Comparison of ENCODE assay signal across 14 cellular contexts in genomic region chr12:91182664-91183455, GRCh38. TPM values are rescaled to one million over a fixed set of nuclear protein-coding genes. Genes with fewer than 3 reads are reported as not detected.
DNase-seq lines count a peak whose midpoint lies in the region; ATAC-seq and TF ChIP-seq lines count a peak whose summit lies in the region.
"Had no signal": no experiment of that assay in that cellular context is flagged by ENCODE, and none has a peak within 500 bp of the region (broad histone marks: within the 10 kb centered on the region; RNA-seq: fewer than 3 reads in every experiment).

A gene with protein sequence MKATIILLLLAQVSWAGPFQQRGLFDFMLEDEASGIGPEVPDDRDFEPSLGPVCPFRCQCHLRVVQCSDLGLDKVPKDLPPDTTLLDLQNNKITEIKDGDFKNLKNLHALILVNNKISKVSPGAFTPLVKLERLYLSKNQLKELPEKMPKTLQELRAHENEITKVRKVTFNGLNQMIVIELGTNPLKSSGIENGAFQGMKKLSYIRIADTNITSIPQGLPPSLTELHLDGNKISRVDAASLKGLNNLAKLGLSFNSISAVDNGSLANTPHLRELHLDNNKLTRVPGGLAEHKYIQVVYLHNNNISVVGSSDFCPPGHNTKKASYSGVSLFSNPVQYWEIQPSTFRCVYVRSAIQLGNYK (minus strand): TSS chr12:91182817. CDS start chr12:91178552, 4,265 bp downstream.

- POLR2A ChIA-PET in CD8-positive, alpha-beta T cell (lab: Charles Lee) = no interaction called here

- no peaks in the 10 kb centered on the region for H3K27me3 Mint-ChIP-seq in CD8-positive, alpha-beta T cell (ENCODE audit: low read depth)
- H3K27me3 Mint-ChIP-seq: effector memory CD8-positive, alpha-beta T cell; stimulated activated naive B cell treated with anti-CD40 and anti-IgM and Interleukin-4, amounts not matched to agents 10 μg/mL and 1 μg/mL and 100 μg/mL, for 72 hours had no signal

- no peak for TF ChIP-seq POLR2A in tibial nerve (IDR thresholded peaks at IDR 0.05)

- peak within 1 kb of the TSS; percentile 28 for H3K9ac ChIP-seq in mucosa of stomach (ENCODE audit: low read length)
- H3K9ac ChIP-seq: parathyroid adenoma had no signal

- H3K27me3 ChIP-seq in SJSA1 (replicated peaks) (no peaks in the 10 kb centered on the region), mucosa of stomach (ENCODE audit: control insufficient read depth, insufficient read depth, low read length) (no peaks in the 10 kb centered on the region), tibial nerve (no peaks in the 10 kb centered on the region)
- no peaks in the 10 kb centered on the region for H3K27me3 ChIP-seq in CD8-positive, alpha-beta T cell (ENCODE audit: insufficient read depth, low read length)

- ATAC-seq in CD8-positive, alpha-beta T cell = no peak
- ATAC-seq in HG03378 (IDR thresholded peaks at IDR 0.05; ENCODE audit: unreplicated experiment) = no peak
- ATAC-seq: effector memory CD8-positive, alpha-beta T cell; stimulated activated naive B cell treated with anti-CD40 and anti-IgM and Interleukin-4, amounts not matched to agents 10 μg/mL and 1 μg/mL and 100 μg/mL, for 72 hours; T-cell had no signal

- peaks cover 2% of the 10 kb centered on the region for H3K4me1 Mint-ChIP-seq in CD8-positive, alpha-beta T cell (ENCODE audit: low read depth)
- H3K4me1 Mint-ChIP-seq: stimulated activated naive B cell treated with anti-CD40 and anti-IgM and Interleukin-4, amounts not matched to agents 10 μg/mL and 1 μg/mL and 100 μg/mL, for 72 hours had no signal

- H3K4me1 ChIP-seq in SJSA1 (replicated peaks) = peaks cover 44% of the 10 kb centered on the region
- no peaks in the 10 kb centered on the region for H3K4me1 ChIP-seq in mucosa of stomach (ENCODE audit: control insufficient read depth, insufficient read depth, low read length)
- H3K4me1 ChIP-seq in tibial nerve = peaks cover 0 to 23% (median 0%) of the 10 kb centered on the region in 4 donors
- no peaks in the 10 kb centered on the region for H3K4me1 ChIP-seq in CD8-positive, alpha-beta T cell (ENCODE audit: insufficient read depth, low read length)
- H3K4me1 ChIP-seq: parathyroid adenoma had no signal

- no peaks in the 10 kb centered on the region for H3K9me3 Mint-ChIP-seq in CD8-positive, alpha-beta T cell
- H3K9me3 Mint-ChIP-seq: effector memory CD8-positive, alpha-beta T cell; stimulated activated naive B cell treated with anti-CD40 and anti-IgM and Interleukin-4, amounts not matched to agents 10 μg/mL and 1 μg/mL and 100 μg/mL, for 72 hours; T-cell had no signal

- H3K36me3 Mint-ChIP-seq in CD8-positive, alpha-beta T cell = no peaks in the 10 kb centered on the region
- H3K36me3 Mint-ChIP-seq: stimulated activated naive B cell treated with anti-CD40 and anti-IgM and Interleukin-4, amounts not matched to agents 10 μg/mL and 1 μg/mL and 100 μg/mL, for 72 hours; T-cell had no signal

- DNase-seq in SJSA1 (ENCODE audit: low read depth in 1 of 2, low spot score in 2 of 2) (peak in 1 of 2 experiments; percentile 49), fibroblast of pulmonary artery (ENCODE audit: low read depth) (peak; percentile 66), tibial nerve (ENCODE audit: low spot score in 2 of 2) (no peak), NCI-H1048 (lab: John Stamatoyannopoulos, UW) (no peak), globus pallidus (ENCODE audit: low spot score) (no peak)
- no peak for DNase-seq in CD8-positive, alpha-beta T cell
- DNase-seq: activated T-cell treated with anti-CD3 and anti-CD28 coated beads, Interleukin-2, amount 50 U/mL, for 1 hour; effector memory CD8-positive, alpha-beta T cell; NCI-H2029; stimulated activated naive B cell treated with anti-CD40 and anti-IgM and Interleukin-4, amounts not matched to agents 10 μg/mL and 1 μg/mL and 100 μg/mL, for 72 hours; T-cell had no signal

- H3K9me3 ChIP-seq in SJSA1 (replicated peaks) (no peaks in the 10 kb centered on the region), mucosa of stomach (ENCODE audit: control insufficient read depth, low read length) (no peaks in the 10 kb centered on the region), tibial nerve (no peaks in the 10 kb centered on the region)
- H3K9me3 ChIP-seq in CD8-positive, alpha-beta T cell (ENCODE audit: low read length) = no peaks in the 10 kb centered on the region

- CTCF ChIA-PET in CD8-positive, alpha-beta T cell (lab: Charles Lee) = no interaction called here

- no peak within 1 kb of the TSS for H3K27ac Mint-ChIP-seq in CD8-positive, alpha-beta T cell
- H3K27ac Mint-ChIP-seq: effector memory CD8-positive, alpha-beta T cell; stimulated activated naive B cell treated with anti-CD40 and anti-IgM and Interleukin-4, amounts not matched to agents 10 μg/mL and 1 μg/mL and 100 μg/mL, for 72 hours; T-cell had no signal

- peak within 1 kb of the TSS; percentile 16; the same call in 1 of the 2 replicates for H3K4me3 ChIP-seq in SJSA1
- H3K4me3 ChIP-seq in fibroblast of pulmonary artery (replicated peaks; ENCODE audit: low read depth, low read length) = peak within 1 kb of the TSS; percentile 72
- no peak within 1 kb of the TSS for H3K4me3 ChIP-seq in mucosa of stomach (ENCODE audit: low read length)
- H3K4me3 ChIP-seq in tibial nerve = peak within 1 kb of the TSS; percentile 18 to 59 (median 24)
- no peak within 1 kb of the TSS for H3K4me3 ChIP-seq in CD8-positive, alpha-beta T cell (ENCODE audit: low read depth, low read length)

- 17 to 19% methylated on average over 4 of the region's 4 CpGs for WGBS in tibial nerve, 2 donors

- TF ChIP-seq EP300 in tibial nerve (IDR thresholded peaks at IDR 0.05) = no peak

- H3K27ac ChIP-seq in SJSA1 = peak within 1 kb of the TSS; percentile 43
- H3K27ac ChIP-seq in tibial nerve = peak within 1 kb of the TSS; percentile 15 to 89 (median 74)
- H3K27ac ChIP-seq in CD8-positive, alpha-beta T cell (ENCODE audit: low read depth, low read length) = no peak within 1 kb of the TSS
- H3K27ac ChIP-seq: parathyroid adenoma had no signal

- TF ChIP-seq CTCF in fibroblast of pulmonary artery (IDR thresholded peaks at IDR 0.05; ENCODE audit: low read length, missing control alignments) (no peak), tibial nerve (IDR thresholded peaks at IDR 0.05) (no peak)
- no peak for TF ChIP-seq CTCF in CD8-positive, alpha-beta T cell (IDR thresholded peaks at IDR 0.05)

- H3K4me3 Mint-ChIP-seq in CD8-positive, alpha-beta T cell = no peak within 1 kb of the TSS
- H3K4me3 Mint-ChIP-seq: effector memory CD8-positive, alpha-beta T cell; stimulated activated naive B cell treated with anti-CD40 and anti-IgM and Interleukin-4, amounts not matched to agents 10 μg/mL and 1 μg/mL and 100 μg/mL, for 72 hours; T-cell had no signal

- H3K36me3 ChIP-seq in SJSA1 (no peaks in the 10 kb centered on the region), mucosa of stomach (ENCODE audit: control insufficient read depth, insufficient read depth, low read length) (no peaks in the 10 kb centered on the region), tibial nerve (no peaks in the 10 kb centered on the region)
- no peaks in the 10 kb centered on the region for H3K36me3 ChIP-seq in CD8-positive, alpha-beta T cell (ENCODE audit: insufficient read depth, low read length)

- intact Hi-C loops in CD8-positive, alpha-beta T cell (cut with DNase I, micrococcal nuclease) = no loop called here

RNA-seq across cellular contexts. Expression of the gene that starts here (rescaled TPM):
- total RNA-seq in SJSA1 (2014; rRNA removed; shearing (Covaris generic)) = 37.2 and 71.4 TPM in 2 replicates
- total RNA-seq in tibial nerve = 1,000 to 10,000 TPM; 1,578 to 4,304 (median 2,586) TPM
- total RNA-seq in CD8-positive, alpha-beta T cell = not detected

Comparison
In these comparisons a context has a peak if more than half of its experiments do, and no peak if none do; other contexts are left out.
1. RNA of the gene that starts here (total RNA-seq): 1,578 to 4,304 TPM in tibial nerve and 37.2 to 71.4 TPM in SJSA1; not detected in CD8-positive, alpha-beta T cell; every median in the first group is over 10 times any median in the second.
2. RNA of the gene that starts here (total RNA-seq): 1,578 to 4,304 TPM in tibial nerve; 37.2 to 71.4 TPM in SJSA1; every median in the first group is over 10 times any median in the second.
3. H3K4me3 ChIP-seq: peak in SJSA1 (single experiment), fibroblast of pulmonary artery (single experiment) and tibial nerve (4 of 4); none in mucosa of stomach (single experiment) and CD8-positive, alpha-beta T cell (single experiment).